Comparison of ENCODE assay signal across 26 cellular contexts in genomic region chr4:114302472-114302871, GRCh38.
DNase-seq lines count a peak whose midpoint lies in the region; ATAC-seq and TF ChIP-seq lines count a peak whose summit lies in the region.
"Had no signal": no experiment of that assay in that cellular context is flagged by ENCODE, and none has a peak within 500 bp of the region (broad histone marks: within the 10 kb centered on the region; RNA-seq: fewer than 3 reads in every experiment).

No MANE protein-coding gene starts in this region.

- H2AFZ ChIP-seq in IMR-90 (replicated peaks; ENCODE audit: low read length, poor library complexity), result peak overlapping the region; percentile 80
- no peak overlapping the region for H2AFZ ChIP-seq in neural progenitor cell (replicated peaks)
- H2AFZ ChIP-seq in hepatocyte, result no peak overlapping the region

- no peak overlapping the region for H3K18ac ChIP-seq in IMR-90 (ENCODE audit: low read depth, low read length)

- no peaks in the 10 kb centered on the region for H3K4me1 Mint-ChIP-seq in neural progenitor cell
- no peaks in the 10 kb centered on the region for H3K4me1 Mint-ChIP-seq in activated naive CD8-positive, alpha-beta T cell treated with anti-CD3 and anti-CD28 coated beads, Interleukin-2, amount 50 U/mL, for 24 hours
- H3K4me1 Mint-ChIP-seq: neural crest cell had no signal

- H2BK15ac ChIP-seq in IMR-90 (ENCODE audit: low read depth, low read length), result 0 out of 3 replicates have a peak overlapping the region, but pooled peaks have one; percentile 60

- H3K27me3 ChIP-seq in IMR-90 (ENCODE audit: control insufficient read depth, insufficient read depth, low read length), result no peaks in the 10 kb centered on the region
- no peaks in the 10 kb centered on the region for H3K27me3 ChIP-seq in adipocyte (replicated peaks; ENCODE audit: control insufficient read depth, insufficient read depth, low read length)
- H3K27me3 ChIP-seq in skeletal muscle satellite cell (ENCODE audit: control insufficient read depth, insufficient read depth, low read length), result no peaks in the 10 kb centered on the region
- no peaks in the 10 kb centered on the region for H3K27me3 ChIP-seq in neural progenitor cell
- H3K27me3 ChIP-seq in hepatocyte, result no peaks in the 10 kb centered on the region
- H3K27me3 ChIP-seq: foreskin keratinocyte had no signal

- no peak for TF ChIP-seq POLR2A in IMR-90 (IDR thresholded peaks at IDR 0.05; ENCODE audit: low read depth, low read length)

- DNase-seq in IMR-90 (no peak), adipocyte (ENCODE audit: low read depth) (peak; percentile 20), neural progenitor cell (ENCODE audit: low spot score) (no peak), hepatocyte (ENCODE audit: low spot score) (no peak)
- DNase-seq in activated naive CD8-positive, alpha-beta T cell treated with anti-CD3 and anti-CD28 coated beads, Interleukin-2, amount 50 U/mL, for 24 hours, result no peak
- DNase-seq: activated CD4-positive, alpha-beta T cell treated with anti-CD3 and anti-CD28 coated beads for 4 hours; activated naive CD4-positive, alpha-beta T cell; activated T-cell treated with anti-CD3 and anti-CD28 coated beads, Interleukin-2, amount 50 U/mL, for 4 hours; CD8-positive, alpha-beta T cell; DMS 273 treated with DMSO at 0.1 percent for 48 hours; effector memory CD4-positive, alpha-beta T cell; erythroblast; foreskin keratinocyte; hippocampal formation; left ventricle myocardium inferior; mucosa of descending colon; NCI-H2171; NCI-H510A treated with DMSO at 0.1 percent for 48 hours; psoas muscle; SIG-M5 had no signal

- TF ChIP-seq CTCF in IMR-90 (conservative IDR thresholded peaks at IDR 0.05; ENCODE audit: low read depth, low read length) (no peak), neural progenitor cell (IDR thresholded peaks at IDR 0.05) (no peak), hepatocyte (IDR thresholded peaks at IDR 0.05; ENCODE audit: poor library complexity) (no peak)

- no peaks in the 10 kb centered on the region for H3K36me3 Mint-ChIP-seq in neural progenitor cell
- no peaks in the 10 kb centered on the region for H3K36me3 Mint-ChIP-seq in activated naive CD8-positive, alpha-beta T cell treated with anti-CD3 and anti-CD28 coated beads, Interleukin-2, amount 50 U/mL, for 24 hours (ENCODE audit: low read depth)
- H3K36me3 Mint-ChIP-seq: CD8-positive, alpha-beta T cell had no signal

- peaks cover 4% of the 10 kb centered on the region for H3K4me1 ChIP-seq in IMR-90 (ENCODE audit: control insufficient read depth, insufficient read depth, low read length)
- no peaks in the 10 kb centered on the region for H3K4me1 ChIP-seq in adipocyte (ENCODE audit: control insufficient read depth, insufficient read depth, low read length)
- no peaks in the 10 kb centered on the region for H3K4me1 ChIP-seq in skeletal muscle satellite cell (ENCODE audit: control insufficient read depth, insufficient read depth, low read length)
- no peaks in the 10 kb centered on the region for H3K4me1 ChIP-seq in neural progenitor cell
- no peaks in the 10 kb centered on the region for H3K4me1 ChIP-seq in hepatocyte (ENCODE audit: insufficient read depth)
- H3K4me1 ChIP-seq: foreskin keratinocyte, HAP-1, left ventricle myocardium inferior, psoas muscle had no signal

- H3K9me1 ChIP-seq in IMR-90 (ENCODE audit: insufficient read depth, low read length), result 0 out of 2 replicates have a peak, but pooled peaks cover 2% of the 10 kb centered on the region

- H3K36me3 ChIP-seq in IMR-90 (ENCODE audit: control insufficient read depth, insufficient read depth, low read length) (no peaks in the 10 kb centered on the region), adipocyte (ENCODE audit: control insufficient read depth, insufficient read depth, low read length, severe bottlenecking) (no peaks in the 10 kb centered on the region), skeletal muscle satellite cell (ENCODE audit: insufficient read depth, low read length) (no peaks in the 10 kb centered on the region), neural progenitor cell (no peaks in the 10 kb centered on the region), hepatocyte (replicated peaks; ENCODE audit: insufficient read depth, low read depth) (no peaks in the 10 kb centered on the region)
- H3K36me3 ChIP-seq: HAP-1, left ventricle myocardium inferior had no signal

- H3K27ac ChIP-seq in IMR-90 (ENCODE audit: insufficient read depth, low read length) (no peak overlapping the region), neural progenitor cell (no peak overlapping the region), hepatocyte (no peak overlapping the region)
- H3K27ac ChIP-seq: foreskin keratinocyte, HL-60, left ventricle myocardium inferior, psoas muscle had no signal

- H3K9me3 ChIP-seq in IMR-90 (ENCODE audit: control insufficient read depth, insufficient read depth, low read length) (0 out of 2 replicates have a peak, but pooled peaks cover 2% of the 10 kb centered on the region), adipocyte (ENCODE audit: control insufficient read depth, low read length) (no peaks in the 10 kb centered on the region), skeletal muscle satellite cell (replicated peaks; ENCODE audit: low read length) (no peaks in the 10 kb centered on the region), neural progenitor cell (ENCODE audit: low read depth) (no peaks in the 10 kb centered on the region), hepatocyte (ENCODE audit: low read depth) (no peaks in the 10 kb centered on the region)
- H3K9me3 ChIP-seq: HAP-1, mucosa of descending colon, psoas muscle had no signal

- peak overlapping the region in 1 of 2 experiments; percentile 46; a peak in 2 of 4 replicates for H4K8ac ChIP-seq in IMR-90 (ENCODE audit: low read depth in 2 of 2, low read length in 2 of 2)

- no peak overlapping the region; the same call in 1 of the 2 replicates for H3K4me2 ChIP-seq in IMR-90 (ENCODE audit: low read depth, low read length)
- H3K4me2 ChIP-seq in skeletal muscle satellite cell (ENCODE audit: low read length), result peak overlapping the region; percentile 45
- no peak overlapping the region for H3K4me2 ChIP-seq in neural progenitor cell
- no peak overlapping the region for H3K4me2 ChIP-seq in hepatocyte

- peak overlapping the region; percentile 63 for H3K14ac ChIP-seq in IMR-90 (replicated peaks; ENCODE audit: low read depth, low read length)

- H3K9ac ChIP-seq in IMR-90 (ENCODE audit: low read depth, low read length), result no peak overlapping the region
- no peak overlapping the region for H3K9ac ChIP-seq in adipocyte (ENCODE audit: low read length)
- H3K9ac ChIP-seq in skeletal muscle satellite cell (ENCODE audit: low read depth, low read length), result no peak overlapping the region
- H3K9ac ChIP-seq in neural progenitor cell, result no peak overlapping the region

- CTCF ChIA-PET in IMR-90 (lab: Yijun Ruan, JAX), result interaction anchor here (1.2 kb wide), 1 partner anchor 8 kb away, joined by 4 read pairs; no protein-coding TSS in a partner anchor

- no peaks in the 10 kb centered on the region for H3K9me2 ChIP-seq in hepatocyte (replicated peaks; ENCODE audit: insufficient read depth)

- H3F3A ChIP-seq in neural progenitor cell (ENCODE audit: low read depth), result no peaks in the 10 kb centered on the region

- H3K4me3 Mint-ChIP-seq in neural progenitor cell, result no peak overlapping the region
- H3K4me3 Mint-ChIP-seq in activated naive CD8-positive, alpha-beta T cell treated with anti-CD3 and anti-CD28 coated beads, Interleukin-2, amount 50 U/mL, for 24 hours, result no peak overlapping the region
- H3K4me3 Mint-ChIP-seq: activated T-cell treated with anti-CD3 and anti-CD28 coated beads, Interleukin-2, amount 50 U/mL, for 4 hours; CD8-positive, alpha-beta T cell; neural crest cell; stimulated activated naive CD8-positive, alpha-beta T cell treated with anti-CD3 and anti-CD28 coated beads, Interleukin-15, Interleukin-2, amounts not matched to agents 100 ng/mL and 50 ng/mL, for 24 hours had no signal

- H2AK9ac ChIP-seq in IMR-90 (replicated peaks; ENCODE audit: low read depth, low read length, poor library complexity), result no peak overlapping the region

- dilution Hi-C loops in IMR-90 (cut with HindIII; ENCODE audit: low sequenced_read_pairs, unreplicated experiment), result no loop called here

- H3K23ac ChIP-seq in IMR-90 (ENCODE audit: low read depth, low read length), result peak overlapping the region; percentile 48; the same call in 1 of the 2 replicates

- POLR2A ChIA-PET in IMR-90 (lab: Charles Lee; ENCODE audit: unreplicated experiment), result no interaction called here

- no peak overlapping the region; the same call in 1 of the 2 replicates for H2AK5ac ChIP-seq in IMR-90 (ENCODE audit: low read depth, low read length)

- no peak overlapping the region for H3K27ac Mint-ChIP-seq in neural progenitor cell
- no peak overlapping the region for H3K27ac Mint-ChIP-seq in activated naive CD8-positive, alpha-beta T cell treated with anti-CD3 and anti-CD28 coated beads, Interleukin-2, amount 50 U/mL, for 24 hours
- H3K27ac Mint-ChIP-seq: CD8-positive, alpha-beta T cell; stimulated activated naive CD8-positive, alpha-beta T cell treated with anti-CD3 and anti-CD28 coated beads, Interleukin-15, Interleukin-2, amounts not matched to agents 100 ng/mL and 50 ng/mL, for 24 hours had no signal

- BruUV-seq in IMR-90 (replicated peaks; lab: Mats Ljungman, UMichigan), result no TSS peak

- H3K79me1 ChIP-seq in IMR-90 (ENCODE audit: low read depth in 1 of 2, low read length in 2 of 2), result no peaks in the 10 kb centered on the region

- H2BK120ac ChIP-seq in IMR-90 (ENCODE audit: low read depth, low read length), result peak overlapping the region; percentile 73

- no peak overlapping the region for H4K91ac ChIP-seq in IMR-90 (ENCODE audit: insufficient read depth, low read depth, low read length)

- H2BK20ac ChIP-seq in IMR-90 (ENCODE audit: low read depth, low read length), result no peak overlapping the region

- no peak overlapping the region; the same call in 1 of the 2 replicates for H3K56ac ChIP-seq in IMR-90 (ENCODE audit: extremely low read depth, insufficient read depth, low read length)

- WGBS in IMR-90 (ENCODE audit: extremely low coverage in 2 of 2, insufficient read length in 1 of 2), 2 experiments, result no CpG with 5 or more reads among the region's 2 CpGs
- WGBS in hepatocyte (ENCODE audit: low lambda C conversion rate, missing lambda C conversion rate), result 67% methylated on average over 2 of the region's 2 CpGs

- in situ Hi-C loops in IMR-90 (cut with MboI; ENCODE audit: low sequenced_read_pairs), result no loop called here

- H3K4me3 ChIP-seq in IMR-90 (ENCODE audit: insufficient read depth, low read depth, low read length), result no peak overlapping the region
- H3K4me3 ChIP-seq in adipocyte (ENCODE audit: low read length), result no peak overlapping the region
- H3K4me3 ChIP-seq in skeletal muscle satellite cell (ENCODE audit: low read length), result no peak overlapping the region
- no peak overlapping the region for H3K4me3 ChIP-seq in neural progenitor cell
- H3K4me3 ChIP-seq in hepatocyte, result no peak overlapping the region
- H3K4me3 ChIP-seq: HAP-1, left ventricle myocardium inferior, mucosa of descending colon, psoas muscle had no signal

- H3K79me2 ChIP-seq in neural progenitor cell (ENCODE audit: low read depth) (no peaks in the 10 kb centered on the region), hepatocyte (no peaks in the 10 kb centered on the region)

- H3K27me3 Mint-ChIP-seq in neural progenitor cell (ENCODE audit: insufficient read depth, low read depth), result no peaks in the 10 kb centered on the region
- H3K27me3 Mint-ChIP-seq in activated naive CD8-positive, alpha-beta T cell treated with anti-CD3 and anti-CD28 coated beads, Interleukin-2, amount 50 U/mL, for 24 hours, result peaks cover 10% of the 10 kb centered on the region
- H3K27me3 Mint-ChIP-seq: stimulated activated naive CD8-positive, alpha-beta T cell treated with anti-CD3 and anti-CD28 coated beads, Interleukin-15, Interleukin-2, amounts not matched to agents 100 ng/mL and 50 ng/mL, for 24 hours had no signal

- no peak for TF ChIP-seq RAD21 in IMR-90 (IDR thresholded peaks at IDR 0.05; ENCODE audit: low read length)

- no peaks in the 10 kb centered on the region for H4K20me1 ChIP-seq in IMR-90 (ENCODE audit: insufficient read depth, low read length)
- no peaks in the 10 kb centered on the region for H4K20me1 ChIP-seq in neural progenitor cell (ENCODE audit: low read depth)
- no peaks in the 10 kb centered on the region for H4K20me1 ChIP-seq in hepatocyte (ENCODE audit: insufficient read depth, poor library complexity, severe bottlenecking)

- peak overlapping the region; percentile 56 for H3K4ac ChIP-seq in IMR-90 (ENCODE audit: low read depth, low read length)

- ATAC-seq in GM18868 (IDR thresholded peaks at IDR 0.05; ENCODE audit: unreplicated experiment), result peak; percentile 60
- ATAC-seq in IMR-90 (ENCODE audit: low read depth), result no peak
- ATAC-seq in activated naive CD8-positive, alpha-beta T cell treated with anti-CD3 and anti-CD28 coated beads, Interleukin-2, amount 50 U/mL, for 24 hours, result no peak
- ATAC-seq: activated T-cell treated with anti-CD3 and anti-CD28 coated beads, Interleukin-2, amount 50 U/mL, for 4 hours; CD8-positive, alpha-beta T cell; foreskin keratinocyte; mucosa of descending colon; psoas muscle had no signal

- no peak overlapping the region for H4K5ac ChIP-seq in IMR-90 (ENCODE audit: low read depth, low read length)

- intact Hi-C loops in IMR-90 (cut with micrococcal nuclease), result no loop called here

- no peak overlapping the region for H2BK5ac ChIP-seq in IMR-90 (ENCODE audit: low read depth, low read length, poor library complexity, severe bottlenecking)

- H3K9me3 Mint-ChIP-seq in neural progenitor cell, result no peaks in the 10 kb centered on the region
- H3K9me3 Mint-ChIP-seq in activated naive CD8-positive, alpha-beta T cell treated with anti-CD3 and anti-CD28 coated beads, Interleukin-2, amount 50 U/mL, for 24 hours, result no peaks in the 10 kb centered on the region
- H3K9me3 Mint-ChIP-seq: neural crest cell had no signal
